ENCODE assay signal across 21 cellular contexts in the genomic region with DNA sequence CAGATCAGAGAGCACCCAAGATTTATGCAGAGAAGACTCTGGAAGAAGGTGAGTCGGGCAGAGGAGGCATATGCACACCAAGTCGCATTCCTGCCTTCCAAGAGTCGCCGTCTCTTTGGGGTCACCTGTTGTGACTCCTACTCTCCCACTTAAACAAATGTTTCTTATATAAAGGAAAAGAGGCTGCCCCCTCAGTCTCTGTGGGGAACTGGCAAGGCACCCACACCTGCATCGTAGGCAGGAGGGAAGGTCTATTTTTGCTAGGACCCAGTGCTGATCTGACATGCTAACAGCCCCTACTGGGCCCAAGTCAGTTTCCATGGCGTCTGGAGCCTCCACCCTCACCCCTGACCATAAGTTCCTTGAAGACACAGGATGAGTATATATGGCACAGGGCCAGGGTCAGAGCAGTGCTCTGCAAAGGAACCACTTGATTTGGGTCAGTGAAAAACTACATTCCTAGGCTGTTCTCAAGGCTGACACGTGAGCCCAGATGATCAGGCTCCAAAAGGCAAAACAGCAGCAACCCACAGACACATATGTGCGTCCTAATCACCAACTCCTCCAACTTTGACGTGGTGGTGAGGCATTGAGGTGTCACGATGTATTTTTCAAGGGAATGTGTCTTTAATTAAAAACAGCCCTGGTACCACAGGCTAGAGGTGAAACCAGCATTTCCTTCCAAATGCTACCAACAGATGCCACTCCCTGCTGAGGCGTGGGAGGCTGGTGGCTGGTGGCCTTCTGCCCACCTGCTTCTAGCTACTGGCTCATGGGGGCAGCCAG. TPM values are rescaled to one million over a fixed set of nuclear protein-coding genes. Genes with fewer than 3 reads are reported as not detected.
DNase-seq lines count a peak whose midpoint lies in the region; FAIRE-seq and TF ChIP-seq lines count a peak whose summit lies in the region.
"Had no signal": no experiment of that assay in that cellular context is flagged by ENCODE, and none has a peak within 500 bp of the region (broad histone marks: within the 10 kb centered on the region; RNA-seq: fewer than 3 reads in every experiment).

No MANE protein-coding gene starts in this region.

- H3K4me1 ChIP-seq in ovary (ENCODE audit: insufficient read depth) (peaks cover 22% of the 10 kb centered on the region), spleen (peaks cover 6 to 42% (median 22%) of the 10 kb centered on the region in 6 donors)

- H3K27me3 ChIP-seq in ovary = no peaks in the 10 kb centered on the region
- no peaks in the 10 kb centered on the region for H3K27me3 ChIP-seq in H7 (ENCODE audit: control insufficient read depth, insufficient read depth, low read length)
- H3K27me3 ChIP-seq in spleen (replicated peaks in 1 of 7) = peaks cover 0 to 50% (median 0%) of the 10 kb centered on the region in 7 donors
- H3K27me3 ChIP-seq: gastrocnemius medialis had no signal

- intact Hi-C loops in ovary (cut with DNase I) (no loop called here), spleen (cut with DNase I; ENCODE audit: low total_unique reads) (no loop called here)

- H3K27ac ChIP-seq in ovary = no peak overlapping the region
- H3K27ac ChIP-seq in spleen = no peak overlapping the region
- H3K27ac ChIP-seq: brain microvascular endothelial cell had no signal

- WGBS in ovary, 3 donors = 58 to 60% (median 60%) methylated on average over 11 of the region's 11 CpGs
- WGBS in spleen, 5 donors = 75 to 83% (median 78%) methylated on average over 10 to 11 of the region's 11 CpGs

- no peak for TF ChIP-seq POLR2A in erythroblast (IDR thresholded peaks at IDR 0.05; ENCODE audit: low read length)
- TF ChIP-seq POLR2A in ovary (IDR thresholded peaks at IDR 0.05) = no peak
- TF ChIP-seq POLR2A in GM12892 (IDR thresholded peaks at IDR 0.05; ENCODE audit: low read depth, low read length) = no peak
- TF ChIP-seq POLR2A in spleen (IDR thresholded peaks at IDR 0.05) = no peak

- TF ChIP-seq EP300 in ovary (IDR thresholded peaks at IDR 0.05) = no peak

- no peaks in the 10 kb centered on the region for H3K9me3 ChIP-seq in ovary
- no peaks in the 10 kb centered on the region for H3K9me3 ChIP-seq in spleen
- H3K9me3 ChIP-seq: gastrocnemius medialis, thoracic aorta had no signal

- no peak overlapping the region for H3K4me3 ChIP-seq in ovary
- no peak overlapping the region for H3K4me3 ChIP-seq in H7 (ENCODE audit: insufficient read depth, low read depth, low read length)
- H3K4me3 ChIP-seq in spleen = no peak overlapping the region
- H3K4me3 ChIP-seq: gastrocnemius medialis, thoracic aorta had no signal

- peak; percentile 53 for DNase-seq in EH (ENCODE audit: low read depth)
- DNase-seq in NCI-H69 (lab: John Stamatoyannopoulos, UW) = peak; percentile 47
- peak; percentile 17 to 20 for DNase-seq in erythroblast (lab: John Stamatoyannopoulos, UW)
- DNase-seq in ovary = peak in 3 of 5 donors; percentile 30 to 54 (median 44)
- DNase-seq in H7 = no peak
- no peak for DNase-seq in NCI-H1092 treated with DMSO at 0.1 percent for 48 hours (lab: John Stamatoyannopoulos, UW)
- DNase-seq in GM12892 (ENCODE audit: insufficient read length) = no peak
- no peak for DNase-seq in spleen
- DNase-seq: activated CD4-positive, alpha-beta T cell treated with anti-CD3 and anti-CD28 coated beads for 48 hours; activated naive CD8-positive, alpha-beta T cell treated with anti-CD3 and anti-CD28 coated beads for 36 hours; brain microvascular endothelial cell; CD4-positive, CD25-positive, alpha-beta regulatory T cell; cortex of kidney; gastrocnemius medialis; H9; NCI-H748 treated with DMSO at 0.1 percent for 48 hours; OCI-M1; SHP77 had no signal

- TF ChIP-seq CTCF in ovary (IDR thresholded peaks at IDR 0.05) (no peak), spleen (IDR thresholded peaks at IDR 0.05 in 8 of 11, conservative IDR thresholded peaks at IDR 0.05 in 3 of 11) (no peak)

- H3K36me3 ChIP-seq in ovary = no peaks in the 10 kb centered on the region
- no peaks in the 10 kb centered on the region for H3K36me3 ChIP-seq in H7 (replicated peaks; ENCODE audit: control insufficient read depth, insufficient read depth, low read length)
- H3K36me3 ChIP-seq in spleen = no peaks in the 10 kb centered on the region
- H3K36me3 ChIP-seq: brain microvascular endothelial cell, gastrocnemius medialis, thoracic aorta had no signal

- no peak for FAIRE-seq in GM12892 (lab: Jason Lieb, UNC)
- FAIRE-seq: HepG2, TTC549 had no signal

RNA-seq across cellular contexts. Expression of a gene that starts 55.6 kb away (rescaled TPM):
- total RNA-seq in ovary = 1 to 10 TPM in 1 of 7 donors, under 1 TPM in 5, not detected in 1; 0.23 to 1.9 (median 0.48) TPM
- polyA plus RNA-seq in ovary = 1 to 10 TPM in 1 of 2 donors, under 1 TPM in 1; 0.22 to 2.4 TPM
- 1.6 and 2.5 TPM in 2 replicates for total RNA-seq in H7 (2014; rRNA removed; shearing (Covaris generic))
- 2.7 TPM for polyA plus RNA-seq in GM12892 (2012; ENCODE audit: missing spikeins)
- total RNA-seq in spleen = 1 to 10 TPM in 6 of 7 donors, under 1 TPM in 1; 0.80 to 3.9 (median 1.7) TPM
- under 1 TPM; 0.10 to 0.21 (median 0.20) TPM for polyA plus RNA-seq in spleen
- total RNA-seq: CD4-positive, CD25-positive, alpha-beta regulatory T cell had no signal

Comparison
In these comparisons a context has a peak if more than half of its experiments do, and no peak if none do; other contexts are left out.
1. DNase-seq: peak in EH (single experiment), NCI-H69 (single experiment), erythroblast (2 of 2) and ovary (3 of 5); none in H7 (single experiment), NCI-H1092 treated with DMSO at 0.1 percent for 48 hours (single experiment), GM12892 (single experiment) and spleen (single experiment).